Comparison of ENCODE assay signal across 27 cellular contexts in the genomic region with DNA sequence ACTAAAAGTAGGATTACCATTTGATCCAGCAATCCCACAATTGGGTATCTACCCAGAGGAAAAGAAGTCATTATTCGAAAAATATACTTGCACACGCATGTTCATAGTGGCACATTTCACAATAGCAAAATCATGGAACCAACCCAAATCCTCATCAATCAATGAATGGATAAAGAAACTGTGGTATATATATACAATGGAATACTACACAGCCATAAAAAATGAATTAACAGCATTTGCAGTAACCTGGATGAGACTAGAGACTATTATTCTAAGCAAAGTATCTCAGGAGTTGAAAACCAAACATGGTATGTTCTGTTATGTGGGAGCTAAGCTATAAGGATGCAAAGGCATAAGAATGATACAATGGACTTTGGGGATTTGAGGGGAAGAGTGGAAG. TPM values are rescaled to one million over a fixed set of nuclear protein-coding genes. Genes with fewer than 3 reads are reported as not detected.
DNase-seq lines count a peak whose midpoint lies in the region; ATAC-seq and TF ChIP-seq lines count a peak whose summit lies in the region.
"Had no signal": no experiment of that assay in that cellular context is flagged by ENCODE, and none has a peak within 500 bp of the region (broad histone marks: within the 10 kb centered on the region; RNA-seq: fewer than 3 reads in every experiment).

No MANE protein-coding gene starts in this region.

- no peak for TF ChIP-seq EP300 in neural cell (conservative IDR thresholded peaks at IDR 0.05; ENCODE audit: poor library complexity, severe bottlenecking)

- H3K4me1 Mint-ChIP-seq in activated T-cell treated with anti-CD3 and anti-CD28 coated beads, Interleukin-2, amount 50 U/mL, for 24 hours (ENCODE audit: low read depth), result peaks cover 59% of the 10 kb centered on the region
- H3K4me1 Mint-ChIP-seq in Caco-2 (ENCODE audit: low read depth, unreplicated experiment) (no peaks in the 10 kb centered on the region), brain (peaks cover 61% of the 10 kb centered on the region)

- no peaks in the 10 kb centered on the region for H3K4me1 ChIP-seq in Caco-2
- peaks cover 10% of the 10 kb centered on the region for H3K4me1 ChIP-seq in mucosa of descending colon (ENCODE audit: low read depth)
- H3K4me1 ChIP-seq: A549, SJCRH30 had no signal

- no peak overlapping the region for H3K27ac Mint-ChIP-seq in activated T-cell treated with anti-CD3 and anti-CD28 coated beads, Interleukin-2, amount 50 U/mL, for 24 hours
- H3K27ac Mint-ChIP-seq in Caco-2 (ENCODE audit: unreplicated experiment) (no peak overlapping the region), brain (peak overlapping the region in 1 of 5 experiments; percentile 45)
- H3K27ac Mint-ChIP-seq: activated CD4-positive, alpha-beta T cell treated with anti-CD3 and anti-CD28 coated beads, Interleukin-2, amount 10 ng/mL, durations not matched to agents 7 days and 5 days; H9; stimulated activated memory B cell treated with anti-CD40 and anti-IgM and Interleukin-4, amounts not matched to agents 10 μg/mL and 1 μg/mL and 100 μg/mL, for 72 hours had no signal

- H3K36me3 ChIP-seq in Caco-2 (ENCODE audit: control insufficient read depth, insufficient read depth, low read length) (no peaks in the 10 kb centered on the region), neural cell (ENCODE audit: insufficient read depth, low read length) (no peaks in the 10 kb centered on the region), mucosa of descending colon (ENCODE audit: low read depth) (no peaks in the 10 kb centered on the region)
- H3K36me3 ChIP-seq: pancreas had no signal

- TF ChIP-seq CTCF in Caco-2 (IDR thresholded peaks at IDR 0.05; ENCODE audit: insufficient read depth in 1 of 2, low read depth in 1 of 2, low read length in 1 of 2, severe bottlenecking in 1 of 2, unreplicated experiment in 1 of 2), result no peak
- TF ChIP-seq CTCF in brain (conservative IDR thresholded peaks at IDR 0.05), result no peak
- TF ChIP-seq CTCF in neural cell (IDR thresholded peaks at IDR 0.05; ENCODE audit: poor library complexity, severe bottlenecking), result no peak
- TF ChIP-seq CTCF in mucosa of descending colon (IDR thresholded peaks at IDR 0.05), result no peak

- BruUV-seq in Caco-2 (replicated peaks; lab: Mats Ljungman, UMichigan), result no TSS peak

- POLR2A ChIA-PET in Caco-2 (lab: Charles Lee), result no interaction called here

- H3K9me3 ChIP-seq in Caco-2 (peaks cover 13% of the 10 kb centered on the region; the same call in 1 of the 2 replicates), neural cell (ENCODE audit: low read length) (peaks cover 9% of the 10 kb centered on the region), mucosa of descending colon (no peaks in the 10 kb centered on the region)
- H3K9me3 ChIP-seq: pancreas, right atrium auricular region, testis, vagina had no signal

- no peak overlapping the region for H3K27ac ChIP-seq in neural cell (ENCODE audit: low read length)
- H3K27ac ChIP-seq: A549, pancreas, Peyer's patch, right atrium auricular region, SJCRH30, spleen, testis, vagina had no signal

- no peak for DNase-seq in activated T-cell treated with anti-CD3 and anti-CD28 coated beads, Interleukin-2, amount 50 U/mL, for 24 hours
- DNase-seq in activated T-cell treated with anti-CD3 and anti-CD28 coated beads for 4 hours (no peak), Caco-2 (no peak), mucosa of descending colon (no peak), nucleus accumbens (lab: John Stamatoyannopoulos, UW) (no peak), NCI-H128 (lab: John Stamatoyannopoulos, UW; ENCODE audit: unreplicated experiment) (no peak)
- DNase-seq: activated CD4-positive, alpha-beta T cell treated with anti-CD3 and anti-CD28 coated beads, Interleukin-2, amount 10 ng/mL, durations not matched to agents 7 days and 5 days; aorta; central memory CD4-positive, alpha-beta T cell; H9; head of caudate nucleus; Kasumi-1; mammary epithelial cell; NCI-H187 treated with DMSO at 0.1 percent for 48 hours; NCI-H69; pancreas; Peyer's patch; SJCRH30; spleen; stimulated activated CD4-positive, alpha-beta T cell treated with anti-CD3 and anti-CD28 coated beads, Interleukin-2, amount 100 ng/mL, for 48 hours; testis had no signal

- H3K4me3 ChIP-seq in Caco-2 (ENCODE audit: low read depth, low read length) (no peak overlapping the region), neural cell (ENCODE audit: low read length) (peak overlapping the region; percentile 33), mucosa of descending colon (no peak overlapping the region)
- H3K4me3 ChIP-seq: A549, pancreas, Peyer's patch, right atrium auricular region, SJCRH30, testis, vagina had no signal

- intact Hi-C loops in Caco-2 (cut with micrococcal nuclease; ENCODE audit: unreplicated experiment) (no loop called here), mucosa of descending colon (cut with DNase I, micrococcal nuclease) (no loop called here)

- H3K9me3 Mint-ChIP-seq in activated T-cell treated with anti-CD3 and anti-CD28 coated beads, Interleukin-2, amount 50 U/mL, for 24 hours, result peaks cover 21% of the 10 kb centered on the region
- H3K9me3 Mint-ChIP-seq in Caco-2 (ENCODE audit: unreplicated experiment) (no peaks in the 10 kb centered on the region), brain (peaks cover 30 to 74% (median 45%) of the 10 kb centered on the region in 5 experiments)

- peaks cover 78% of the 10 kb centered on the region for H3K36me3 Mint-ChIP-seq in activated T-cell treated with anti-CD3 and anti-CD28 coated beads, Interleukin-2, amount 50 U/mL, for 24 hours (ENCODE audit: low read depth)
- H3K36me3 Mint-ChIP-seq in Caco-2 (ENCODE audit: insufficient read depth, unreplicated experiment) (peaks cover 27% of the 10 kb centered on the region), brain (peaks cover 75% of the 10 kb centered on the region)

- CTCF ChIA-PET in Caco-2 (lab: Charles Lee), result no interaction called here

- no peak overlapping the region for H3K4me2 ChIP-seq in neural cell (ENCODE audit: low read length)
- H3K4me2 ChIP-seq: A549 had no signal

- H3F3A ChIP-seq in neural cell (ENCODE audit: insufficient read depth, low read length, poor library complexity, severe bottlenecking), result peaks cover 7% of the 10 kb centered on the region

- H4K20me1 ChIP-seq in neural cell (ENCODE audit: insufficient read depth), result no peaks in the 10 kb centered on the region

- H2AFZ ChIP-seq in neural cell (ENCODE audit: low read depth, low read length), result no peak overlapping the region

- TF ChIP-seq RAD21 in neural cell (conservative IDR thresholded peaks at IDR 0.05), result no peak

- peaks cover 70% of the 10 kb centered on the region for H3K79me2 ChIP-seq in neural cell (replicated peaks; ENCODE audit: insufficient read depth, low read length)

- H3K27me3 ChIP-seq in Caco-2 (replicated peaks; ENCODE audit: control insufficient read depth, insufficient read depth, low read length), result no peaks in the 10 kb centered on the region
- H3K27me3 ChIP-seq in neural cell (ENCODE audit: insufficient read depth, low read depth, low read length), result no peaks in the 10 kb centered on the region
- H3K27me3 ChIP-seq: pancreas, Peyer's patch, right atrium auricular region, SJCRH30, spleen, testis, vagina had no signal

- H3K9me2 ChIP-seq in neural cell (ENCODE audit: insufficient read depth, low read length), result no peaks in the 10 kb centered on the region

- H3K27me3 Mint-ChIP-seq in activated T-cell treated with anti-CD3 and anti-CD28 coated beads, Interleukin-2, amount 50 U/mL, for 24 hours, result no peaks in the 10 kb centered on the region
- no peaks in the 10 kb centered on the region for H3K27me3 Mint-ChIP-seq in Caco-2 (ENCODE audit: insufficient read depth, unreplicated experiment)
- H3K27me3 Mint-ChIP-seq in brain, result peaks cover 10% of the 10 kb centered on the region
- H3K27me3 Mint-ChIP-seq: activated CD4-positive, alpha-beta T cell treated with anti-CD3 and anti-CD28 coated beads, Interleukin-2, amount 10 ng/mL, durations not matched to agents 7 days and 5 days; stimulated activated memory B cell treated with anti-CD40 and anti-IgM and Interleukin-4, amounts not matched to agents 10 μg/mL and 1 μg/mL and 100 μg/mL, for 72 hours had no signal

- H3K4me3 Mint-ChIP-seq in activated T-cell treated with anti-CD3 and anti-CD28 coated beads, Interleukin-2, amount 50 U/mL, for 24 hours, result peak overlapping the region; percentile 29
- peak overlapping the region; percentile 37 for H3K4me3 Mint-ChIP-seq in Caco-2 (ENCODE audit: unreplicated experiment)
- peak overlapping the region; percentile 52 to 88 (median 56) for H3K4me3 Mint-ChIP-seq in brain
- H3K4me3 Mint-ChIP-seq: activated CD4-positive, alpha-beta T cell treated with anti-CD3 and anti-CD28 coated beads, Interleukin-2, amount 10 ng/mL, durations not matched to agents 7 days and 5 days; stimulated activated memory B cell treated with anti-CD40 and anti-IgM and Interleukin-4, amounts not matched to agents 10 μg/mL and 1 μg/mL and 100 μg/mL, for 72 hours had no signal

- no peak overlapping the region for H3K9ac ChIP-seq in neural cell (ENCODE audit: low read length)

- ATAC-seq in mucosa of descending colon, result no peak
- ATAC-seq: A549; pancreas; stimulated activated memory B cell treated with anti-CD40 and anti-IgM and Interleukin-4, amounts not matched to agents 10 μg/mL and 1 μg/mL and 100 μg/mL, for 72 hours had no signal

TF ChIP-seq in neural cell, 6 proteins besides CTCF, POLR2A, EP300 and RAD21 (continues in another document):
- TF ChIP-seq SMC3 (conservative IDR thresholded peaks at IDR 0.05; ENCODE audit: poor library complexity) (no peak), MXI1 (conservative IDR thresholded peaks at IDR 0.05; ENCODE audit: poor library complexity, severe bottlenecking) (no peak), TAF1 (IDR thresholded peaks at IDR 0.05; ENCODE audit: low read depth) (no peak), POLR2AphosphoS5 (IDR thresholded peaks at IDR 0.05) (no peak), EZH2 (IDR thresholded peaks at IDR 0.05; ENCODE audit: borderline replicate concordance, insufficient read depth, low read length, poor library complexity, severe bottlenecking) (no peak)

RNA-seq across cellular contexts. Expression of a gene that starts 3.0 kb away (rescaled TPM):
- total RNA-seq in Caco-2 (2022), result 8.8 and 10.0 TPM in 2 replicates
- polyA plus RNA-seq in brain (ENCODE audit: insufficient read depth, low read depth, low replicate concordance), result 4.5 TPM
- polyA plus RNA-seq in neural cell, result 16.0 and 30.9 TPM in 2 replicates
- 126 and 138 TPM in 2 replicates for polyA minus RNA-seq in neural cell
- 10 to 100 TPM in 2 of 3 donors, 1 to 10 TPM in 1; 7.5 to 13.1 (median 12.8) TPM for total RNA-seq in mucosa of descending colon

RNA-seq across cellular contexts. Expression of a gene that starts 32.6 kb away (rescaled TPM):
- 9.5 and 10.4 TPM in 2 replicates for total RNA-seq in Caco-2 (2022)
- 8.4 TPM for polyA plus RNA-seq in brain (ENCODE audit: insufficient read depth, low read depth, low replicate concordance)
- polyA plus RNA-seq in neural cell, result 159 and 162 TPM in 2 replicates
- 79.4 and 82.8 TPM in 2 replicates for polyA minus RNA-seq in neural cell
- 1 to 10 TPM; 5.5 to 6.9 (median 6.4) TPM for total RNA-seq in mucosa of descending colon
